ENCODE assay signal across 9 cellular contexts in genomic region chr2:162074579-162074922, GRCh38. TPM values are rescaled to one million over a fixed set of nuclear protein-coding genes. Genes with fewer than 3 reads are reported as not detected.
DNase-seq lines count a peak whose midpoint lies in the region; ATAC-seq, FAIRE-seq and TF ChIP-seq lines count a peak whose summit lies in the region.
"Had no signal": no experiment of that assay in that cellular context is flagged by ENCODE, and none has a peak within 500 bp of the region (broad histone marks: within the 10 kb centered on the region; RNA-seq: fewer than 3 reads in every experiment).

No MANE protein-coding gene starts in this region.

- no peaks in the 10 kb centered on the region for H3K36me3 Mint-ChIP-seq in progenitor cell of endocrine pancreas (ENCODE audit: insufficient read depth)

- peak overlapping the region; percentile 51 for H3K27ac Mint-ChIP-seq in progenitor cell of endocrine pancreas

- H3K27me3 Mint-ChIP-seq in progenitor cell of endocrine pancreas = peaks cover 80% of the 10 kb centered on the region

- TF ChIP-seq CTCF in GM12865 (IDR thresholded peaks at IDR 0.05; ENCODE audit: insufficient read depth, low read depth, low read length, missing control alignments) = no peak
- no peak for TF ChIP-seq CTCF in esophagus muscularis mucosa (IDR thresholded peaks at IDR 0.05)
- TF ChIP-seq CTCF in progenitor cell of endocrine pancreas (IDR thresholded peaks at IDR 0.05; ENCODE audit: unreplicated experiment) = no peak

- H3K4me3 Mint-ChIP-seq in progenitor cell of endocrine pancreas (ENCODE audit: low read depth) = peak overlapping the region; percentile 70

- no peak overlapping the region for H3K27ac ChIP-seq in esophagus muscularis mucosa (replicated peaks in 1 of 4)

- DNase-seq in GM12865 (ENCODE audit: low read depth) (no peak), NCI-H345 treated with DMSO at 0.1 percent for 48 hours (lab: John Stamatoyannopoulos, UW; ENCODE audit: unreplicated experiment) (peak; percentile 76), esophagus muscularis mucosa (ENCODE audit: extremely low spot score) (no peak), progenitor cell of endocrine pancreas (ENCODE audit: low spot score, unreplicated experiment) (no peak), NCI-H146 treated with DMSO at 0.1 percent for 48 hours (lab: John Stamatoyannopoulos, UW; ENCODE audit: unreplicated experiment) (no peak), iPS-NIHi11 (ENCODE audit: low spot score) (no peak), GM12892 (ENCODE audit: insufficient read length) (no peak)
- DNase-seq: occipital lobe had no signal

- whole genome bisulfite sequencing in esophagus muscularis mucosa = 87% methylated on average over 2 of the region's 2 CpGs

- TF ChIP-seq POLR2A in esophagus muscularis mucosa (IDR thresholded peaks at IDR 0.05; ENCODE audit: low read depth) = no peak
- no peak for TF ChIP-seq POLR2A in GM12892 (IDR thresholded peaks at IDR 0.05; ENCODE audit: low read depth, low read length)

- ATAC-seq in HG03354 (IDR thresholded peaks at IDR 0.05; ENCODE audit: poor library complexity, severe bottlenecking, unreplicated experiment) = no peak

- H3K4me1 ChIP-seq in esophagus muscularis mucosa = peaks cover 13 to 24% (median 15%) of the 10 kb centered on the region in 4 donors

- H3K4me1 Mint-ChIP-seq in progenitor cell of endocrine pancreas (ENCODE audit: low read depth) = peaks cover 23% of the 10 kb centered on the region

- TF ChIP-seq EP300 in esophagus muscularis mucosa (IDR thresholded peaks at IDR 0.05) = no peak

- H3K36me3 ChIP-seq in esophagus muscularis mucosa = no peaks in the 10 kb centered on the region

- H3K9me3 Mint-ChIP-seq in progenitor cell of endocrine pancreas (ENCODE audit: low read depth) = peaks cover 13% of the 10 kb centered on the region

- FAIRE-seq in GM12892 (lab: Jason Lieb, UNC) = no peak

- peaks cover 0 to 14% (median 4%) of the 10 kb centered on the region in 4 donors for H3K9me3 ChIP-seq in esophagus muscularis mucosa

- peaks cover 0 to 30% (median 0%) of the 10 kb centered on the region in 4 donors for H3K27me3 ChIP-seq in esophagus muscularis mucosa

- intact Hi-C loops in esophagus muscularis mucosa (cut with DNase I) = no loop called here

- H3K4me3 ChIP-seq in GM12865 (ENCODE audit: low read depth, low read length) (peak overlapping the region; percentile 70), esophagus muscularis mucosa (peak overlapping the region; percentile 52 to 66 (median 57))

RNA-seq across cellular contexts. Expression of gene DPP4, which starts 0.5 kb away (rescaled TPM):
- 1 to 10 TPM; 2.2 to 4.1 (median 2.8) TPM for total RNA-seq in esophagus muscularis mucosa
- 3.2 and 3.3 TPM in 2 replicates for total RNA-seq in progenitor cell of endocrine pancreas
- 0.19 TPM for polyA plus RNA-seq in GM12892 (2012; ENCODE audit: missing spikeins)
